In genomic region chr2:238061310-238062202, GRCh38 we compare ENCODE assay signal across 9 cellular contexts. TPM values are rescaled to one million over a fixed set of nuclear protein-coding genes. Genes with fewer than 3 reads are reported as not detected.
DNase-seq lines count a peak whose midpoint lies in the region; ATAC-seq, FAIRE-seq and TF ChIP-seq lines count a peak whose summit lies in the region.
"Had no signal": no experiment of that assay in that cellular context is flagged by ENCODE, and none has a peak within 500 bp of the region (broad histone marks: within the 10 kb centered on the region; RNA-seq: fewer than 3 reads in every experiment).

No MANE protein-coding gene starts in this region.

- peak overlapping the region; percentile 86 to 91 for H3K4me3 Mint-ChIP-seq in stimulated activated naive B cell treated with anti-CD40 and anti-IgM and Interleukin-4, amounts not matched to agents 10 μg/mL and 1 μg/mL and 100 μg/mL, for 72 hours

- no peaks in the 10 kb centered on the region for H4K20me1 ChIP-seq in SK-N-SH (ENCODE audit: insufficient read depth)
- H4K20me1 ChIP-seq in HepG2 (ENCODE audit: insufficient read depth, low read length) = no peaks in the 10 kb centered on the region

- ATAC-seq in GM21367 (IDR thresholded peaks at IDR 0.05; ENCODE audit: unreplicated experiment) = peak; percentile 19
- ATAC-seq in HepG2 = peak; percentile 24
- ATAC-seq in stimulated activated naive B cell treated with anti-CD40 and anti-IgM and Interleukin-4, amounts not matched to agents 10 μg/mL and 1 μg/mL and 100 μg/mL, for 72 hours (replicated peaks) = peak; percentile 19 to 20

- peak overlapping the region; percentile 65 to 72; a peak in 3 of 4 replicates for H3K27ac ChIP-seq in SK-N-SH (ENCODE audit: low read depth in 2 of 2, low read length in 1 of 2)
- H3K27ac ChIP-seq in HepG2 (ENCODE audit: extremely low read length, insufficient read depth, low read length) = peak overlapping the region; percentile 55

- no peaks in the 10 kb centered on the region for H3K27me3 ChIP-seq in SK-N-SH (ENCODE audit: insufficient read depth)
- H3K27me3 ChIP-seq in HepG2 (ENCODE audit: control insufficient read depth in 1 of 2, insufficient read depth in 2 of 2, low read length in 2 of 2) = no peaks in the 10 kb centered on the region; a peak in 1 of 5 replicates

- H3K9ac ChIP-seq in SK-N-SH = peak overlapping the region; percentile 90
- H3K9ac ChIP-seq in HepG2 (ENCODE audit: insufficient read depth, low read depth, low read length) = peak overlapping the region; percentile 84

- H3K9me3 ChIP-seq in SK-N-SH (no peaks in the 10 kb centered on the region), HepG2 (ENCODE audit: low read length) (no peaks in the 10 kb centered on the region)

- TF ChIP-seq RAD21 in SK-N-SH (IDR thresholded peaks at IDR 0.05; ENCODE audit: low read length) (no peak), HepG2 (CRISPR knock-in tag; IDR thresholded peaks at IDR 0.05) (no peak; the same call in 1 of the 2 replicates)

- H3K4me2 ChIP-seq in SK-N-SH (peak overlapping the region; percentile 97), HepG2 (ENCODE audit: low read depth, low read length) (peak overlapping the region; percentile 95)

- POLR2A ChIA-PET in SK-N-SH (lab: Yijun Ruan, JAX) (interaction anchor here (0.6 to 1.7 kb wide), 13 partner anchors 8 to 726 kb away, joined by 3 to 6 read pairs (median 3); partner anchors contain the start of genes HES6 and KLHL30), HepG2 (lab: Yijun Ruan, JAX) (interaction anchor here (0.6 to 3.8 kb wide), 33 partner anchors 9 to 201 kb away, joined by 3 to 27 read pairs (median 5); no protein-coding TSS in a partner anchor)

- in situ Hi-C loops in HepG2 (cut with HindIII; ENCODE audit: extremely low pct_ligation_motif_present, low pct_unique_long_range_greater_than_20kb) = loop anchor here (5.0 kb wide), 1 partner anchor 94 kb away; the partner anchor contains the start of gene UBE2F

- H3K9me3 Mint-ChIP-seq in stimulated activated naive B cell treated with anti-CD40 and anti-IgM and Interleukin-4, amounts not matched to agents 10 μg/mL and 1 μg/mL and 100 μg/mL, for 72 hours = peaks cover under 1 to 5% of the 10 kb centered on the region in 2 donors

- H3K79me2 ChIP-seq in SK-N-SH (ENCODE audit: insufficient read depth) (peaks cover 18% of the 10 kb centered on the region; the same call in 1 of the 2 replicates), HepG2 (ENCODE audit: insufficient read depth, low read length) (peaks cover 34% of the 10 kb centered on the region)

- H3K27ac Mint-ChIP-seq in stimulated activated naive B cell treated with anti-CD40 and anti-IgM and Interleukin-4, amounts not matched to agents 10 μg/mL and 1 μg/mL and 100 μg/mL, for 72 hours = peak overlapping the region; percentile 97

- WGBS in SK-N-SH (ENCODE audit: low lambda C conversion rate) = 8% methylated on average over 20 of the region's 30 CpGs
- WGBS in HepG2 (ENCODE audit: low lambda C conversion rate) = 2% methylated on average over 29 of the region's 30 CpGs

- DNase-seq in DMS53 treated with DMSO at 0.1 percent for 48 hours (lab: John Stamatoyannopoulos, UW; ENCODE audit: unreplicated experiment) (peak; percentile 63), HuH-7.5 (ENCODE audit: low spot score) (peak; percentile 46), SK-N-SH (peak; percentile 64), cerebellar cortex (ENCODE audit: low spot score) (peak; percentile 34), HepG2 (ENCODE audit: low spot score) (peak; percentile 35)
- no peak for DNase-seq in stimulated activated naive B cell treated with anti-CD40 and anti-IgM and Interleukin-4, amounts not matched to agents 10 μg/mL and 1 μg/mL and 100 μg/mL, for 72 hours
- DNase-seq in activated CD4-positive, CD25-positive, alpha-beta regulatory T cell (lab: John Stamatoyannopoulos, UW) = no peak

- TF ChIP-seq EP300 in SK-N-SH (IDR thresholded peaks at IDR 0.05; ENCODE audit: borderline replicate concordance in 1 of 2, low read depth in 1 of 2, low read length in 1 of 2) (no peak), HepG2 (IDR thresholded peaks at IDR 0.05; ENCODE audit: low read depth in 2 of 2, low read length in 2 of 2) (no peak), HepG2 (CRISPR knock-in tag; IDR thresholded peaks at IDR 0.05; ENCODE audit: borderline replicate concordance) (no peak)

- no peak for FAIRE-seq in HepG2 (lab: Jason Lieb, UNC)

- H3K36me3 Mint-ChIP-seq in stimulated activated naive B cell treated with anti-CD40 and anti-IgM and Interleukin-4, amounts not matched to agents 10 μg/mL and 1 μg/mL and 100 μg/mL, for 72 hours = peaks cover 22 to 38% of the 10 kb centered on the region in 2 donors

- peaks cover 8 to 11% of the 10 kb centered on the region in 2 donors for H3K27me3 Mint-ChIP-seq in stimulated activated naive B cell treated with anti-CD40 and anti-IgM and Interleukin-4, amounts not matched to agents 10 μg/mL and 1 μg/mL and 100 μg/mL, for 72 hours

- H3K4me1 Mint-ChIP-seq in stimulated activated naive B cell treated with anti-CD40 and anti-IgM and Interleukin-4, amounts not matched to agents 10 μg/mL and 1 μg/mL and 100 μg/mL, for 72 hours = peaks cover 26 to 42% of the 10 kb centered on the region in 2 donors

- intact Hi-C loops in HepG2 (cut with micrococcal nuclease; ENCODE audit: unreplicated experiment) = loop anchor here (2.0 to 10.0 kb wide), 5 partner anchors 17 to 383 kb away; partner anchors contain the start of genes PER2 and UBE2F

- H3F3A ChIP-seq in SK-N-SH (replicated peaks; ENCODE audit: insufficient read depth) = no peaks in the 10 kb centered on the region

- TSS peak; percentile 63 for BruUV-seq in HepG2 (replicated peaks; lab: Mats Ljungman, UMichigan)

- H2AFZ ChIP-seq in SK-N-SH (ENCODE audit: low read depth) (peak overlapping the region; percentile 77), HepG2 (ENCODE audit: low read length) (peak overlapping the region; percentile 56)

- H3K36me3 ChIP-seq in SK-N-SH (replicated peaks in 1 of 2; ENCODE audit: control insufficient read depth in 1 of 2, insufficient read depth in 2 of 2, low read length in 1 of 2) (peaks cover 14 to 17% of the 10 kb centered on the region in 2 experiments), HepG2 (replicated peaks in 1 of 2; ENCODE audit: control insufficient read depth in 1 of 2, insufficient read depth in 2 of 2, low read length in 2 of 2) (peaks cover 4 to 14% of the 10 kb centered on the region in 2 experiments; a peak in 3 of 5 replicates)

- H3K4me1 ChIP-seq in SK-N-SH (ENCODE audit: control insufficient read depth in 1 of 2, insufficient read depth in 2 of 2, low read depth in 1 of 2, low read length in 1 of 2) (peaks cover 5 to 13% of the 10 kb centered on the region in 2 experiments; a peak in 3 of 4 replicates), HepG2 (ENCODE audit: insufficient read depth, low read length) (peaks cover 59% of the 10 kb centered on the region)

- peak overlapping the region; percentile 71 to 94 for H3K4me3 ChIP-seq in SK-N-SH (ENCODE audit: low read depth in 2 of 2, low read length in 1 of 2)
- H3K4me3 ChIP-seq in HepG2 (replicated peaks in 1 of 3; ENCODE audit: insufficient read depth in 1 of 3, low read depth in 2 of 3, low read length in 3 of 3) = peak overlapping the region; percentile 94 to 98 (median 97)

- TF ChIP-seq CTCF in SK-N-SH (IDR thresholded peaks at IDR 0.05) (no peak), HepG2 (CRISPR knock-in tag; IDR thresholded peaks at IDR 0.05) (no peak)

- CTCF ChIA-PET in SK-N-SH (lab: Yijun Ruan, JAX) = interaction anchor here (0.7 to 1.6 kb wide), 5 partner anchors 10 to 586 kb away, joined by 3 to 10 read pairs (median 3); no protein-coding TSS in a partner anchor
- CTCF ChIA-PET in HepG2 (lab: Yijun Ruan, JAX; ENCODE audit: low intra/inter-chr PET ratio, low total read pairs) = no interaction called here

- peak in 1 of 2 experiments; percentile 30; a peak in 1 of 4 replicates for TF ChIP-seq POLR2A in HepG2 (IDR thresholded peaks at IDR 0.05; ENCODE audit: insufficient read depth in 1 of 2, low read depth in 2 of 2, low read length in 2 of 2)

- no peaks in the 10 kb centered on the region for H3K9me2 ChIP-seq in SK-N-SH

RNA-seq across cellular contexts. Expression of gene SCLY, which starts 0.8 kb away (rescaled TPM):
- polyA plus RNA-seq in SK-N-SH (2012; rRNA removed) (19.1 and 20.9 TPM in 2 replicates), HepG2 (2011; rRNA removed) (27.9 and 29.8 TPM in 2 replicates)
- 13.0 and 17.2 TPM in 2 replicates for polyA plus RNA-seq in SK-N-SH (2012; cell fraction: cytosol; rRNA removed)
- polyA plus RNA-seq in SK-N-SH (2012; cell fraction: nucleus; rRNA removed) = 25.5 and 29.9 TPM in 2 replicates
- total RNA-seq in HepG2 (2016; rRNA removed; fragmentation: Illumina TruSeq; extraction: Trizol) = 31.6 and 38.6 TPM in 2 replicates
- 12.3 and 14.5 TPM in 2 replicates for total RNA-seq in HepG2 (2016; cell fraction: cytosol; rRNA removed; fragmentation: Illumina TruSeq; extraction: Trizol; ENCODE audit: low read depth)
- total RNA-seq in HepG2 (2016; cell fraction: insoluble cytoplasmic fraction; rRNA removed; fragmentation: Illumina TruSeq; extraction: Trizol) = 30.5 and 37.5 TPM in 2 replicates
- 23.6 and 24.7 TPM in 2 replicates for total RNA-seq in HepG2 (2016; cell fraction: membrane; rRNA removed; fragmentation: Illumina TruSeq; extraction: Trizol)
- total RNA-seq in HepG2 (2016; cell fraction: nucleus; rRNA removed; fragmentation: Illumina TruSeq; extraction: Trizol) = 29.1 and 39.0 TPM in 2 replicates
- 17.1 and 23.0 TPM in 2 replicates for polyA plus RNA-seq in HepG2 (2011; cell fraction: cytosol; rRNA removed)
- 64.3 and 65.1 TPM in 2 replicates for polyA plus RNA-seq in HepG2 (2011; cell fraction: nucleus; rRNA removed)
- 22.1 and 29.8 TPM in 2 replicates for polyA plus RNA-seq in HepG2 (2012)
- polyA plus RNA-seq in HepG2 (2016; cell fraction: cytosol; fragmentation: Illumina TruSeq; extraction: Trizol; ENCODE audit: low read depth) = 13.7 and 14.3 TPM in 2 replicates
- 25.9 and 34.7 TPM in 2 replicates for polyA plus RNA-seq in HepG2 (2016; cell fraction: insoluble cytoplasmic fraction; fragmentation: Illumina TruSeq; extraction: Trizol; ENCODE audit: low read depth)
- polyA plus RNA-seq in HepG2 (2016; cell fraction: membrane; fragmentation: Illumina TruSeq; extraction: Trizol; ENCODE audit: low read depth) = 18.7 and 19.5 TPM in 2 replicates
- polyA plus RNA-seq in HepG2 (2016; cell fraction: nucleus; fragmentation: Illumina TruSeq; extraction: Trizol; ENCODE audit: insufficient read depth, low read depth) = 41.1 and 45.5 TPM in 2 replicates
- 43.6 and 66.5 TPM in 2 replicates for polyA minus RNA-seq in HepG2 (2011; rRNA and poly(A)+ RNA removed; ENCODE audit: low replicate concordance)
- 13.8 and 14.8 TPM in 2 replicates for polyA minus RNA-seq in HepG2 (2011; cell fraction: cytosol; rRNA and poly(A)+ RNA removed)
- 50.2 and 65.3 TPM in 2 replicates for polyA minus RNA-seq in HepG2 (2011; cell fraction: nucleus; rRNA and poly(A)+ RNA removed)

RNA-seq across cellular contexts. Expression of gene ESPNL, which starts 38.6 kb away (rescaled TPM):
- polyA plus RNA-seq in SK-N-SH (2012; rRNA removed) = 0.03 and 0.05 TPM in 2 replicates
- not detected in 2 replicates for polyA plus RNA-seq in SK-N-SH (2012; cell fraction: cytosol; rRNA removed)
- 0.07 and 0.08 TPM in 2 replicates for polyA plus RNA-seq in SK-N-SH (2012; cell fraction: nucleus; rRNA removed)
- 0.35 and 0.80 TPM in 2 replicates for total RNA-seq in HepG2 (2016; rRNA removed; fragmentation: Illumina TruSeq; extraction: Trizol)
- 0.09 TPM in 1 of 2 replicates, not detected in the other for total RNA-seq in HepG2 (2016; cell fraction: cytosol; rRNA removed; fragmentation: Illumina TruSeq; extraction: Trizol; ENCODE audit: low read depth)
- total RNA-seq in HepG2 (2016; cell fraction: insoluble cytoplasmic fraction; rRNA removed; fragmentation: Illumina TruSeq; extraction: Trizol) = 0.51 and 1.2 TPM in 2 replicates
- total RNA-seq in HepG2 (2016; cell fraction: membrane; rRNA removed; fragmentation: Illumina TruSeq; extraction: Trizol) = 0.34 and 0.38 TPM in 2 replicates
- total RNA-seq in HepG2 (2016; cell fraction: nucleus; rRNA removed; fragmentation: Illumina TruSeq; extraction: Trizol) = 0.47 and 0.62 TPM in 2 replicates
- polyA plus RNA-seq in HepG2 (2011; rRNA removed) = 0.42 and 0.45 TPM in 2 replicates
- polyA plus RNA-seq in HepG2 (2011; cell fraction: cytosol; rRNA removed) = 0.29 and 0.58 TPM in 2 replicates
- polyA plus RNA-seq in HepG2 (2011; cell fraction: nucleus; rRNA removed) = 2.1 TPM in 2 replicates
- 0.66 and 0.68 TPM in 2 replicates for polyA plus RNA-seq in HepG2 (2012)
- polyA plus RNA-seq in HepG2 (2016; cell fraction: cytosol; fragmentation: Illumina TruSeq; extraction: Trizol; ENCODE audit: low read depth) = 0.03 and 0.12 TPM in 2 replicates
- polyA plus RNA-seq in HepG2 (2016; cell fraction: insoluble cytoplasmic fraction; fragmentation: Illumina TruSeq; extraction: Trizol; ENCODE audit: low read depth) = 0.39 and 0.45 TPM in 2 replicates
- polyA plus RNA-seq in HepG2 (2016; cell fraction: membrane; fragmentation: Illumina TruSeq; extraction: Trizol; ENCODE audit: low read depth) = 0.17 and 0.19 TPM in 2 replicates
- polyA plus RNA-seq in HepG2 (2016; cell fraction: nucleus; fragmentation: Illumina TruSeq; extraction: Trizol; ENCODE audit: insufficient read depth, low read depth) = 0.68 and 1.8 TPM in 2 replicates
- polyA minus RNA-seq in HepG2 (2011; rRNA and poly(A)+ RNA removed; ENCODE audit: low replicate concordance) = 0.05 and 1.2 TPM in 2 replicates
- 0.40 and 0.53 TPM in 2 replicates for polyA minus RNA-seq in HepG2 (2011; cell fraction: cytosol; rRNA and poly(A)+ RNA removed)
- 0.39 and 0.50 TPM in 2 replicates for polyA minus RNA-seq in HepG2 (2011; cell fraction: nucleus; rRNA and poly(A)+ RNA removed)
- total RNA-seq: dermis microvascular lymphatic vessel endothelial cell had no signal

Comparison
In these comparisons a context has a peak if more than half of its experiments do, and no peak if none do; other contexts are left out.
1. DNase-seq: peak in DMS53 treated with DMSO at 0.1 percent for 48 hours (single experiment), HuH-7.5 (single experiment), SK-N-SH (single experiment), cerebellar cortex (single experiment) and HepG2 (single experiment); none in stimulated activated naive B cell treated with anti-CD40 and anti-IgM and Interleukin-4, amounts not matched to agents 10 μg/mL and 1 μg/mL and 100 μg/mL, for 72 hours (single experiment) and activated CD4-positive, CD25-positive, alpha-beta regulatory T cell (0 of 4).
2. Peak in every context shown above with its lines, with median percentiles within 50 percentile points of each other: ATAC-seq.